8 cellular contexts compared by ENCODE assay signal in genomic region chr1:39573097-39573465, GRCh38. TPM values are rescaled to one million over a fixed set of nuclear protein-coding genes. Genes with fewer than 3 reads are reported as not detected.
DNase-seq lines count a peak whose midpoint lies in the region; ATAC-seq and TF ChIP-seq lines count a peak whose summit lies in the region.

No MANE protein-coding gene starts in this region.

- H3K36me3 Mint-ChIP-seq in MCF 10A (ENCODE audit: insufficient read depth, unreplicated experiment) (peaks cover 88% of the 10 kb centered on the region), T-cell (peaks cover 34% of the 10 kb centered on the region)

- 100% methylated on average over 1 of the region's 1 CpG for WGBS in smooth muscle cell (ENCODE audit: low lambda C conversion rate)

- no peak overlapping the region for H2AFZ ChIP-seq in smooth muscle cell (ENCODE audit: low read depth)

- no peaks in the 10 kb centered on the region for H3K27me3 ChIP-seq in breast epithelium
- H3K27me3 ChIP-seq in smooth muscle cell (ENCODE audit: low read depth): no peaks in the 10 kb centered on the region

- no peaks in the 10 kb centered on the region for H3F3A ChIP-seq in smooth muscle cell (ENCODE audit: low read depth)

- ATAC-seq in T-cell (replicated peaks in 1 of 4): no peak

- H3K27ac Mint-ChIP-seq in MCF 10A (ENCODE audit: low read depth, unreplicated experiment): no peak overlapping the region
- peak overlapping the region; percentile 71 to 91 for H3K27ac Mint-ChIP-seq in T-cell

- TF ChIP-seq CTCF in MCF 10A (IDR thresholded peaks at IDR 0.05; ENCODE audit: unreplicated experiment): no peak
- TF ChIP-seq CTCF in breast epithelium (IDR thresholded peaks at IDR 0.05): no peak
- no peak for TF ChIP-seq CTCF in fibroblast of mammary gland (conservative IDR thresholded peaks at IDR 0.05; ENCODE audit: control insufficient read depth, insufficient read depth, low read depth, low read length)
- TF ChIP-seq CTCF in smooth muscle cell (IDR thresholded peaks at IDR 0.05; ENCODE audit: borderline replicate concordance, insufficient read depth, poor library complexity, severe bottlenecking): no peak

- no peak overlapping the region for H3K9ac ChIP-seq in smooth muscle cell (ENCODE audit: low read depth)

- peak overlapping the region; percentile 88 for H3K4me3 Mint-ChIP-seq in MCF 10A (ENCODE audit: unreplicated experiment)
- peak overlapping the region; percentile 19 to 83 (median 54) for H3K4me3 Mint-ChIP-seq in T-cell

- H3K4me1 Mint-ChIP-seq in MCF 10A (ENCODE audit: insufficient read depth, unreplicated experiment) (peaks cover 16% of the 10 kb centered on the region), T-cell (peaks cover 27 to 49% (median 46%) of the 10 kb centered on the region in 3 donors)

- intact Hi-C loops in MCF 10A (cut with micrococcal nuclease) (no loop called here), breast epithelium (cut with DNase I; ENCODE audit: low total_unique reads) (no loop called here)

- H3K79me2 ChIP-seq in smooth muscle cell (ENCODE audit: low read depth): peaks cover 58% of the 10 kb centered on the region

- peaks cover 80% of the 10 kb centered on the region for H4K20me1 ChIP-seq in smooth muscle cell (ENCODE audit: low read depth)

- POLR2A ChIA-PET in MCF 10A (lab: Yijun Ruan, JAX) (interaction anchor here (4.5 to 4.8 kb wide), 2 partner anchors 8 to 13 kb away, joined by 24 to 36 read pairs; no protein-coding TSS in a partner anchor), T-cell (lab: Charles Lee) (interaction anchor here (0.5 to 1.2 kb wide), 3 partner anchors 9 to 1494 kb away, joined by 3 to 4 read pairs (median 3); no protein-coding TSS in a partner anchor)

- H3K4me3 ChIP-seq in breast epithelium (peak overlapping the region in 1 of 3 donors; percentile 91), fibroblast of mammary gland (ENCODE audit: control insufficient read depth, low read depth, low read length) (peak overlapping the region; percentile 89), smooth muscle cell (peak overlapping the region; percentile 7)

- DNase-seq in MCF 10A (ENCODE audit: unreplicated experiment) (no peak), breast epithelium (ENCODE audit: low spot score in 2 of 2) (no peak), T-cell (no peak), fibroblast of mammary gland (ENCODE audit: low read depth) (no peak), smooth muscle cell (lab: John Stamatoyannopoulos, UW; ENCODE audit: unreplicated experiment) (no peak), GM19238 (ENCODE audit: insufficient read length, low spot score) (no peak), DMS79 (lab: John Stamatoyannopoulos, UW) (no peak)
- no peak for DNase-seq in stimulated activated naive CD4-positive, alpha-beta T cell (lab: John Stamatoyannopoulos, UW)

- no peaks in the 10 kb centered on the region for H3K9me3 ChIP-seq in breast epithelium
- no peaks in the 10 kb centered on the region for H3K9me3 ChIP-seq in smooth muscle cell (replicated peaks; ENCODE audit: low read depth)

- BruUV-seq in MCF 10A (replicated peaks; lab: Mats Ljungman, UMichigan): no TSS peak

- no peaks in the 10 kb centered on the region for H3K27me3 Mint-ChIP-seq in MCF 10A (ENCODE audit: insufficient read depth, unreplicated experiment)
- no peaks in the 10 kb centered on the region for H3K27me3 Mint-ChIP-seq in T-cell

- H3K4me1 ChIP-seq in breast epithelium (peaks cover 8 to 19% of the 10 kb centered on the region in 2 donors), smooth muscle cell (ENCODE audit: low read depth) (peaks cover 20% of the 10 kb centered on the region)

- H3K4me2 ChIP-seq in smooth muscle cell: peak overlapping the region; percentile 99

- CTCF ChIA-PET in MCF 10A (lab: Yijun Ruan, JAX) (interaction anchor here (0.6 to 2.4 kb wide), 3 partner anchors 8 to 33 kb away, joined by 3 to 14 read pairs (median 5); no protein-coding TSS in a partner anchor), T-cell (lab: Charles Lee) (no interaction called here)

- H3K36me3 ChIP-seq in breast epithelium (peaks cover 6% of the 10 kb centered on the region), smooth muscle cell (ENCODE audit: low read depth) (peaks cover 33% of the 10 kb centered on the region)

- H3K9me3 Mint-ChIP-seq in MCF 10A (ENCODE audit: unreplicated experiment): no peaks in the 10 kb centered on the region
- no peaks in the 10 kb centered on the region for H3K9me3 Mint-ChIP-seq in T-cell

- no peak for TF ChIP-seq POLR2A in breast epithelium (IDR thresholded peaks at IDR 0.05)

- H3K27ac ChIP-seq in breast epithelium (no peak overlapping the region), smooth muscle cell (ENCODE audit: low read depth) (no peak overlapping the region)

RNA-seq across cellular contexts. Expression of gene PABPC4, which starts 3.5 kb away (rescaled TPM):
- total RNA-seq in MCF 10A (2022) (268 and 275 TPM in 2 replicates), breast epithelium (100 to 1,000 TPM; 113 to 237 (median 163) TPM), T-cell (100 to 1,000 TPM; 266 to 314 (median 276) TPM), smooth muscle cell (76.3 and 106 TPM in 2 replicates)
- polyA plus RNA-seq in smooth muscle cell: 67.1 and 90.3 TPM in 2 replicates
